In the genomic region with DNA sequence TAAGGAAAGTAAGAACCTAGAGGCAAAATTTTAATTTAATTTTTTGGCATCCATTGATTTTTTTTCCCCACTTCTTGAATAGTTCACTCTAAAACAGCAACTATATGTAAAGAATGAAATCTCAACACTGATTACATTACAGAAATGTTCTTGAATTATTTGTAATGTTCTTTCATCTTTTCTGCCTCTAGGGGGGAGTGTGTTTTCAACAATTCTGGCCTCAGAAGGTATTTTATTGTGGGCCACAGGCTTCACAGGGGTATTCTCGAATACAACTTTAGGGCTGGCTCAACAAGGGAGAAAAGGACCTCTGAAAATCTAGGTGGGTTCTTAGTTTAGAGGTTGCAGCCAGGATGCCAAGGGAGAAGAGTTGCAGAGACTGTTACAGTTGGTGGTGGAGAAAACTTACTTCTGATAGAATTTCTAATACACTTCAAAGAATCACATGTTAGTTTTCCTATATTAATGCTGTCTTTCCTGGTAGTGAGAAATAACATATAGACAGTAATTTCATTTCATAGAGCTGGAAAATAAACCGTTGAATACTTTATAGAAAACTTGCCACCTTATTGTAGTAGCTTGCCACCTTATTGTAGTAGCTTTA, we compare ENCODE assay signal across 8 cellular contexts. TPM values are rescaled to one million over a fixed set of nuclear protein-coding genes. Genes with fewer than 3 reads are reported as not detected.
DNase-seq lines count a peak whose midpoint lies in the region; ATAC-seq and TF ChIP-seq lines count a peak whose summit lies in the region.

No MANE protein-coding gene starts in this region.

- no peak for TF ChIP-seq POLR2A in uterus (IDR thresholded peaks at IDR 0.05)

- ATAC-seq in left ventricle myocardium superior (no peak), HG03432 (IDR thresholded peaks at IDR 0.05; ENCODE audit: unreplicated experiment) (no peak)

- H3K4me3 ChIP-seq in left ventricle myocardium inferior (no peak overlapping the region), fibroblast of villous mesenchyme (ENCODE audit: low read depth, low read length) (no peak overlapping the region), uterus (no peak overlapping the region)

- no peak for DNase-seq in left ventricle myocardium inferior
- no peak for DNase-seq in left ventricle myocardium superior
- peak; percentile 3 for DNase-seq in RPMI8226
- DNase-seq in fibroblast of villous mesenchyme (ENCODE audit: low read depth), result peak; percentile 36
- no peak for DNase-seq in uterus
- no peak for DNase-seq in germinal center (ENCODE audit: low spot score)
- no peak for DNase-seq in mesenteric fat pad (ENCODE audit: low spot score)

- H3K36me3 ChIP-seq in left ventricle myocardium inferior, result no peaks in the 10 kb centered on the region
- H3K36me3 ChIP-seq in uterus, result no peaks in the 10 kb centered on the region

- peaks cover 28% of the 10 kb centered on the region for H3K4me1 ChIP-seq in left ventricle myocardium inferior
- H3K4me1 ChIP-seq in uterus, result peaks cover 0 to 8% of the 10 kb centered on the region in 2 donors

- intact Hi-C loops in left ventricle myocardium inferior (cut with micrococcal nuclease) (loop anchor here (5.0 kb wide), 1 partner anchor 475 kb away; no protein-coding TSS in a partner anchor), left ventricle myocardium superior (cut with micrococcal nuclease) (no loop called here), uterus (cut with DNase I; ENCODE audit: low total_unique reads) (no loop called here)

- no peaks in the 10 kb centered on the region for H3K9me3 ChIP-seq in left ventricle myocardium inferior (replicated peaks)
- no peaks in the 10 kb centered on the region for H3K9me3 ChIP-seq in uterus

- TF ChIP-seq CTCF in left ventricle myocardium inferior (IDR thresholded peaks at IDR 0.05; ENCODE audit: borderline replicate concordance) (peak; percentile 54), fibroblast of villous mesenchyme (IDR thresholded peaks at IDR 0.05; ENCODE audit: insufficient read depth, low read depth, low read length) (peak; percentile 61), uterus (IDR thresholded peaks at IDR 0.05) (peak in 3 of 4 experiments; percentile 15 to 42 (median 33))

- H3K27ac ChIP-seq in left ventricle myocardium inferior (replicated peaks) (no peak overlapping the region), uterus (no peak overlapping the region)

- peaks cover 11% of the 10 kb centered on the region for H3K27me3 ChIP-seq in left ventricle myocardium inferior (ENCODE audit: low read depth)
- H3K27me3 ChIP-seq in uterus, result no peaks in the 10 kb centered on the region

RNA-seq across cellular contexts. Expression of a gene that starts 3.6 kb away (rescaled TPM):
- 81.0 TPM for total RNA-seq in left ventricle myocardium inferior
- total RNA-seq in left ventricle myocardium superior, result 16.3 TPM
- 2.9 and 6.5 TPM in 2 replicates for total RNA-seq in fibroblast of villous mesenchyme
- total RNA-seq in uterus, result 10 to 100 TPM in 3 of 4 donors, 1 to 10 TPM in 1; 7.6 to 51.2 (median 20.6) TPM
- 43.3 TPM for total RNA-seq in mesenteric fat pad

Comparison
In these comparisons a context has a peak if more than half of its experiments do, and no peak if none do; other contexts are left out.
1. DNase-seq: peak in RPMI8226 (single experiment) and fibroblast of villous mesenchyme (single experiment); none in left ventricle myocardium inferior (single experiment), left ventricle myocardium superior (single experiment), uterus (0 of 2), germinal center (single experiment) and mesenteric fat pad (single experiment).
2. Peak in every context shown above with its lines, with median percentiles within 50 percentile points of each other: CTCF ChIP-seq.